ENCODE assay signal across 19 cellular contexts in genomic region chr11:2549491-2549875, GRCh38.
DNase-seq lines count a peak whose midpoint lies in the region; ATAC-seq and TF ChIP-seq lines count a peak whose summit lies in the region.
"Had no signal": no experiment of that assay in that cellular context is flagged by ENCODE, and none has a peak within 500 bp of the region (broad histone marks: within the 10 kb centered on the region; RNA-seq: fewer than 3 reads in every experiment).

No MANE protein-coding gene starts in this region.

- H3K4me1 ChIP-seq in right atrium auricular region (peaks cover 0 to 15% of the 10 kb centered on the region in 2 donors), endodermal cell (ENCODE audit: control insufficient read depth, insufficient read depth, low read length) (no peaks in the 10 kb centered on the region), lower lobe of right lung (peaks cover 6% of the 10 kb centered on the region)
- H3K4me1 ChIP-seq: A549, HAP-1 had no signal

- H3K4me3 Mint-ChIP-seq in endodermal cell = no peak overlapping the region
- H3K4me3 Mint-ChIP-seq in stimulated activated effector memory CD8-positive, alpha-beta T cell treated with anti-CD3 and anti-CD28 coated beads, Interleukin-12 subunit alpha, Interleukin-12 subunit beta, amount 100 ng/mL, for 72 hours = no peak overlapping the region

- intact Hi-C loops in Right ventricle myocardium inferior (cut with DNase I) (no loop called here), lower lobe of right lung (cut with DNase I) (no loop called here)

- no peaks in the 10 kb centered on the region for H3K27me3 ChIP-seq in right atrium auricular region
- H3K27me3 ChIP-seq in endodermal cell (ENCODE audit: control insufficient read depth, insufficient read depth, low read length, poor library complexity, severe bottlenecking) = peaks cover 62% of the 10 kb centered on the region
- H3K27me3 ChIP-seq in lower lobe of right lung (ENCODE audit: low read depth) = no peaks in the 10 kb centered on the region

- DNase-seq in Right ventricle myocardium inferior (ENCODE audit: missing footprints) = peak; percentile 60
- no peak for DNase-seq in right atrium auricular region (ENCODE audit: low spot score)
- peak; percentile 16 for DNase-seq in endodermal cell
- peak; percentile 21 for DNase-seq in lower lobe of right lung
- no peak for DNase-seq in stimulated activated effector memory CD8-positive, alpha-beta T cell treated with anti-CD3 and anti-CD28 coated beads, Interleukin-12 subunit alpha, Interleukin-12 subunit beta, amount 100 ng/mL, for 72 hours (ENCODE audit: low spot score in 2 of 2)
- DNase-seq in midbrain (lab: John Stamatoyannopoulos, UW) = no peak
- DNase-seq in AML-193 (lab: John Stamatoyannopoulos, UW) = no peak
- DNase-seq: DND-41, KG1, NCI-H1436, NCI-H2029 treated with DMSO at 0.1 percent for 48 hours, NCI-H2171 treated with DMSO at 0.1 percent for 48 hours, NCI-H446 treated with DMSO at 0.1 percent for 48 hours, NCI-H774, RPMI8226 had no signal

- no peaks in the 10 kb centered on the region for H3K9me3 Mint-ChIP-seq in endodermal cell
- no peaks in the 10 kb centered on the region for H3K9me3 Mint-ChIP-seq in stimulated activated effector memory CD8-positive, alpha-beta T cell treated with anti-CD3 and anti-CD28 coated beads, Interleukin-12 subunit alpha, Interleukin-12 subunit beta, amount 100 ng/mL, for 72 hours

- 90 to 100% methylated on average over 5 to 13 of the region's 13 CpGs for WGBS in endodermal cell (ENCODE audit: insufficient coverage in 1 of 2, insufficient read length in 1 of 2), 2 experiments

- peaks cover 81% of the 10 kb centered on the region for H3K27me3 Mint-ChIP-seq in endodermal cell (ENCODE audit: insufficient read depth)

- no peak overlapping the region for H3K9ac ChIP-seq in endodermal cell (ENCODE audit: extremely low read depth, low read length, poor library complexity, severe bottlenecking)

- H3K27ac Mint-ChIP-seq in endodermal cell = no peak overlapping the region
- H3K27ac Mint-ChIP-seq in stimulated activated effector memory CD8-positive, alpha-beta T cell treated with anti-CD3 and anti-CD28 coated beads, Interleukin-12 subunit alpha, Interleukin-12 subunit beta, amount 100 ng/mL, for 72 hours = no peak overlapping the region

- peak; percentile 20 for ATAC-seq in Right ventricle myocardium inferior
- ATAC-seq in lower lobe of right lung = peak in 1 of 2 donors; percentile 51
- peak; percentile 16 for ATAC-seq in stimulated activated effector memory CD8-positive, alpha-beta T cell treated with anti-CD3 and anti-CD28 coated beads, Interleukin-12 subunit alpha, Interleukin-12 subunit beta, amount 100 ng/mL, for 72 hours
- ATAC-seq in HG03378 (IDR thresholded peaks at IDR 0.05; ENCODE audit: unreplicated experiment) = no peak
- ATAC-seq: A549, GM12878 had no signal

- H3K27ac ChIP-seq in right atrium auricular region (no peak overlapping the region), endodermal cell (ENCODE audit: low read depth, low read length) (no peak overlapping the region), lower lobe of right lung (no peak overlapping the region)
- H3K27ac ChIP-seq: A549 had no signal

- H3K36me3 ChIP-seq in right atrium auricular region = no peaks in the 10 kb centered on the region
- H3K36me3 ChIP-seq in endodermal cell (ENCODE audit: control insufficient read depth, insufficient read depth, low read length) = no peaks in the 10 kb centered on the region
- H3K36me3 ChIP-seq in lower lobe of right lung = no peaks in the 10 kb centered on the region
- H3K36me3 ChIP-seq: HAP-1 had no signal

- H3K36me3 Mint-ChIP-seq in endodermal cell (ENCODE audit: low read depth) = no peaks in the 10 kb centered on the region
- no peaks in the 10 kb centered on the region for H3K36me3 Mint-ChIP-seq in stimulated activated effector memory CD8-positive, alpha-beta T cell treated with anti-CD3 and anti-CD28 coated beads, Interleukin-12 subunit alpha, Interleukin-12 subunit beta, amount 100 ng/mL, for 72 hours

- H3K4me3 ChIP-seq in right atrium auricular region (no peak overlapping the region), endodermal cell (ENCODE audit: low read length) (no peak overlapping the region), lower lobe of right lung (no peak overlapping the region)
- H3K4me3 ChIP-seq: A549, GM12878, HAP-1 had no signal

- TF ChIP-seq CTCF in right atrium auricular region (IDR thresholded peaks at IDR 0.05) (no peak), endodermal cell (conservative IDR thresholded peaks at IDR 0.05) (no peak), lower lobe of right lung (IDR thresholded peaks at IDR 0.05) (no peak)

- H3K4me1 Mint-ChIP-seq in endodermal cell = peaks cover under 1% of the 10 kb centered on the region
- H3K4me1 Mint-ChIP-seq in stimulated activated effector memory CD8-positive, alpha-beta T cell treated with anti-CD3 and anti-CD28 coated beads, Interleukin-12 subunit alpha, Interleukin-12 subunit beta, amount 100 ng/mL, for 72 hours = no peaks in the 10 kb centered on the region

- H3K9me3 ChIP-seq in right atrium auricular region = no peaks in the 10 kb centered on the region
- no peaks in the 10 kb centered on the region for H3K9me3 ChIP-seq in endodermal cell (ENCODE audit: control insufficient read depth, low read length)
- H3K9me3 ChIP-seq in lower lobe of right lung = no peaks in the 10 kb centered on the region
- H3K9me3 ChIP-seq: A549, HAP-1 had no signal

Comparison
In these comparisons a context has a peak if more than half of its experiments do, and no peak if none do; other contexts are left out.
1. DNase-seq: peak in Right ventricle myocardium inferior (single experiment), endodermal cell (single experiment) and lower lobe of right lung (single experiment); none in right atrium auricular region (single experiment), stimulated activated effector memory CD8-positive, alpha-beta T cell treated with anti-CD3 and anti-CD28 coated beads, Interleukin-12 subunit alpha, Interleukin-12 subunit beta, amount 100 ng/mL, for 72 hours (0 of 2), midbrain (single experiment) and AML-193 (0 of 2).